1 cellular context compared by ENCODE assay signal in genomic region chr1:23908453-23909341, GRCh38.
TF ChIP-seq lines count a peak whose summit lies in the region.

No MANE protein-coding gene starts in this region.

TF ChIP-seq in K562, 482 proteins besides CTCF, POLR2A, EP300 and RAD21:
- TF ChIP-seq ZNF444 (CRISPR knock-in tag; IDR thresholded peaks at IDR 0.05) (no peak), BHLHE40 (IDR thresholded peaks at IDR 0.05; ENCODE audit: low read length) (0 out of 2 replicates have a peak, but pooled peaks have one; percentile 23), JUND (IDR thresholded peaks at IDR 0.05; ENCODE audit: borderline replicate concordance, low read depth, low read length) (0 out of 2 replicates have a peak, but pooled peaks have one; percentile 13), JUND (tag; IDR thresholded peaks at IDR 0.05; ENCODE audit: borderline replicate concordance, low read depth, low read length) (no peak), RBM25 (IDR thresholded peaks at IDR 0.05; ENCODE audit: low read depth, low read length, severe bottlenecking) (peak; percentile 98), L3MBTL2 (IDR thresholded peaks at IDR 0.05) (peak; percentile 25; the same call in 1 of the 2 replicates), HDAC2 (IDR thresholded peaks at IDR 0.05) (peak; percentile 72), PCBP1 (IDR thresholded peaks at IDR 0.05; ENCODE audit: low read depth, low read length, poor library complexity, severe bottlenecking) (no peak), E2F6 (IDR thresholded peaks at IDR 0.05; ENCODE audit: borderline replicate concordance in 1 of 2, extremely low read depth in 1 of 2, insufficient read depth in 1 of 2, insufficient read length in 1 of 2, low read depth in 1 of 2, low read length in 1 of 2, poor library complexity in 1 of 2, severe bottlenecking in 1 of 2) (peak in 1 of 2 experiments; percentile 21), KDM1A (IDR thresholded peaks at IDR 0.05) (peak; percentile 85 to 89), MYC (IDR thresholded peaks at IDR 0.05; ENCODE audit: low read depth, low read length) (no peak), MYC (CRISPR knock-in tag; IDR thresholded peaks at IDR 0.05; ENCODE audit: borderline replicate concordance, low read depth) (no peak), ETV1 (tag; conservative IDR thresholded peaks at IDR 0.05; ENCODE audit: low read depth) (no peak), RCOR1 (IDR thresholded peaks at IDR 0.05; ENCODE audit: borderline replicate concordance in 1 of 2, low read depth in 2 of 2, low read length in 2 of 2) (peak in 1 of 2 experiments; percentile 52; a peak in 1 of 4 replicates), BCOR (IDR thresholded peaks at IDR 0.05) (peak; percentile 97), CTBP1 (IDR thresholded peaks at IDR 0.05; ENCODE audit: borderline replicate concordance) (0 out of 2 replicates have a peak, but pooled peaks have one; percentile 6), CHD4 (IDR thresholded peaks at IDR 0.05; ENCODE audit: insufficient read depth, insufficient replicate concordance, low read depth, low read length, poor library complexity, severe bottlenecking) (peak; percentile 89), CEBPG (CRISPR knock-in tag; IDR thresholded peaks at IDR 0.05) (0 out of 2 replicates have a peak, but pooled peaks have one; percentile 6), CEBPG (tag; conservative IDR thresholded peaks at IDR 0.05 in 1 of 2, IDR thresholded peaks at IDR 0.05 in 1 of 2) (no peak), ZNF507 (tag; conservative IDR thresholded peaks at IDR 0.05) (no peak), MEIS2 (IDR thresholded peaks at IDR 0.05; ENCODE audit: partially characterized antibody) (peak; percentile 8), ESRRA (IDR thresholded peaks at IDR 0.05; ENCODE audit: borderline replicate concordance, low read depth) (no peak), RNF219 (CRISPR knock-in tag; IDR thresholded peaks at IDR 0.05) (no peak), ATF7 (IDR thresholded peaks at IDR 0.05) (peak; percentile 71), MAZ (CRISPR knock-in tag; conservative IDR thresholded peaks at IDR 0.05 in 1 of 2, IDR thresholded peaks at IDR 0.05 in 1 of 2) (0 out of 4 replicates have a peak, but pooled peaks of 1 of the 2 experiments have one; percentile 15), PRDM10 (IDR thresholded peaks at IDR 0.05; ENCODE audit: partially characterized antibody) (peak; percentile 98), RFX7 (CRISPR knock-in tag; IDR thresholded peaks at IDR 0.05) (no peak), TBP (optimal IDR thresholded peaks at IDR 0.05; ENCODE audit: low read depth, low read length) (no peak), SNIP1 (IDR thresholded peaks at IDR 0.05; ENCODE audit: low read depth) (no peak), ZNF75A (CRISPR knock-in tag; IDR thresholded peaks at IDR 0.05) (0 out of 2 replicates have a peak, but pooled peaks have one; percentile 46), RNF2 (IDR thresholded peaks at IDR 0.05) (peak; percentile 52; the same call in 1 of the 2 replicates), SMARCA5 (IDR thresholded peaks at IDR 0.05) (peak; percentile 31; the same call in 1 of the 2 replicates), SPI1 (IDR thresholded peaks at IDR 0.05; ENCODE audit: borderline replicate concordance, low read depth, low read length) (peak; percentile 51; the same call in 1 of the 2 replicates), NKRF (IDR thresholded peaks at IDR 0.05; ENCODE audit: borderline replicate concordance) (peak; percentile 12; the same call in 1 of the 2 replicates), FOXK2 (conservative IDR thresholded peaks at IDR 0.05 in 1 of 2, IDR thresholded peaks at IDR 0.05 in 1 of 2; ENCODE audit: low read depth in 2 of 2) (peak in 1 of 2 experiments; percentile 77; a peak in 2 of 4 replicates), ZNF280B (CRISPR knock-in tag; IDR thresholded peaks at IDR 0.05) (no peak), PHF20 (IDR thresholded peaks at IDR 0.05; ENCODE audit: partially characterized antibody) (peak; percentile 39)
